Comparison of ENCODE assay signal across 1 cellular context in the genomic region with DNA sequence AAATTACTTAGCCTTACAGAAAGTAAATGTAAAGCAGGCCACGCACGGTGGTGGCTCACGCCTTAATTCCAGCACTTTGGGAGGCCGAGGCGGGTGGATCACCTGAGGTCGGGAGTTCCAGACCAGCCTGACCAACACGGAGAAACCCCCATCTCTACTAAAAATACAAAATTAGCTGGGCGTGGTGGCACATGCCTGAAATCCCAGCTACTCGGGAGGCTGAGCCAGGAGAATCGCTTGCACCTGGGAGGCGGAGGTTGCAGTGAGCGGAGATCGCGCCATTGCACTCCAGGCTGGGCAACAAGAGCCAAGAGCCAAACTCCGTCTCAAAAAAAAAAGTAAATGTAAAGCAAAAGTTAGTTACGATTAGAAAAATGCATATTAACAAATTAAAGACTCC.
TF ChIP-seq lines count a peak whose summit lies in the region.

No MANE protein-coding gene starts in this region.

TF ChIP-seq in K562, 482 proteins besides CTCF, POLR2A, EP300 and RAD21:
- TF ChIP-seq DPF2 (IDR thresholded peaks at IDR 0.05) (0 out of 2 replicates have a peak, but pooled peaks have one; percentile 12), THRAP3 (IDR thresholded peaks at IDR 0.05; ENCODE audit: borderline replicate concordance) (peak; percentile 81), MLLT1 (IDR thresholded peaks at IDR 0.05) (peak in 1 of 2 experiments; percentile 80; a peak in 2 of 4 replicates)
- TF ChIP-seq, protein P1, sequence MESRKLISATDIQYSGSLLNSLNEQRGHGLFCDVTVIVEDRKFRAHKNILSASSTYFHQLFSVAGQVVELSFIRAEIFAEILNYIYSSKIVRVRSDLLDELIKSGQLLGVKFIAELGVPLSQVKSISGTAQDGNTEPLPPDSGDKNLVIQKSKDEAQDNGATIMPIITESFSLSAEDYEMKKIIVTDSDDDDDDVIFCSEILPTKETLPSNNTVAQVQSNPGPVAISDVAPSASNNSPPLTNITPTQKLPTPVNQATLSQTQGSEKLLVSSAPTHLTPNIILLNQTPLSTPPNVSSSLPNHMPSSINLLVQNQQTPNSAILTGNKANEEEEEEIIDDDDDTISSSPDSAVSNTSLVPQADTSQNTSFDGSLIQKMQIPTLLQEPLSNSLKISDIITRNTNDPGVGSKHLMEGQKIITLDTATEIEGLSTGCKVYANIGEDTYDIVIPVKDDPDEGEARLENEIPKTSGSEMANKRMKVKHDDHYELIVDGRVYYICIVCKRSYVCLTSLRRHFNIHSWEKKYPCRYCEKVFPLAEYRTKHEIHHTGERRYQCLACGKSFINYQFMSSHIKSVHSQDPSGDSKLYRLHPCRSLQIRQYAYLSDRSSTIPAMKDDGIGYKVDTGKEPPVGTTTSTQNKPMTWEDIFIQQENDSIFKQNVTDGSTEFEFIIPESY (CRISPR knock-in tag; IDR thresholded peaks at IDR 0.05) = peak; percentile 91; the same call in 1 of the 2 replicates
